18 cellular contexts compared by ENCODE assay signal in genomic region chr14:34707722-34708121, GRCh38.
"Had no signal": no experiment of that assay in that cellular context is flagged by ENCODE, and none has a peak within 500 bp of the region (broad histone marks: within the 10 kb centered on the region; RNA-seq: fewer than 3 reads in every experiment).

No MANE protein-coding gene starts in this region.

- H3K9me3 Mint-ChIP-seq: activated naive CD4-positive, alpha-beta T cell treated with anti-CD3 and anti-CD28 coated beads for 36 hours; activated T-helper 17 cell treated with anti-CD3 and anti-CD28 coated beads, Interleukin-2, amount 50 U/mL, for 72 hours; naive thymus-derived CD8-positive, alpha-beta T cell; T-cell had no signal

- H3K27me3 Mint-ChIP-seq: activated T-helper 17 cell treated with anti-CD3 and anti-CD28 coated beads, Interleukin-2, amount 50 U/mL, for 72 hours; naive thymus-derived CD8-positive, alpha-beta T cell; T-cell had no signal

- H3K27ac Mint-ChIP-seq: activated naive CD4-positive, alpha-beta T cell treated with anti-CD3 and anti-CD28 coated beads for 36 hours; activated T-helper 17 cell treated with anti-CD3 and anti-CD28 coated beads, Interleukin-2, amount 50 U/mL, for 72 hours; T-cell had no signal

- H3K36me3 ChIP-seq: breast epithelium had no signal

- H3K4me3 Mint-ChIP-seq: activated naive CD4-positive, alpha-beta T cell treated with anti-CD3 and anti-CD28 coated beads for 36 hours; activated T-helper 17 cell treated with anti-CD3 and anti-CD28 coated beads, Interleukin-2, amount 50 U/mL, for 72 hours; naive thymus-derived CD8-positive, alpha-beta T cell; T-cell had no signal

- H3K36me3 Mint-ChIP-seq: T-cell had no signal

- H3K4me3 ChIP-seq: ascending aorta, breast epithelium, hepatocyte, right atrium auricular region, testis, upper lobe of left lung had no signal

- H3K27me3 ChIP-seq: ascending aorta, breast epithelium, hepatocyte, right atrium auricular region, testis, upper lobe of left lung had no signal

- H3K4me1 Mint-ChIP-seq: activated T-helper 17 cell treated with anti-CD3 and anti-CD28 coated beads, Interleukin-2, amount 50 U/mL, for 72 hours had no signal

- DNase-seq: activated CD4-positive, alpha-beta T cell treated with anti-CD3 and anti-CD28 coated beads, Interleukin-2, amount 50 U/mL, for 48 hours; activated CD4-positive, CD25-positive, alpha-beta regulatory T cell treated with anti-CD3 and anti-CD28 coated beads, Interleukin-2, amount 50 U/mL, for 72 hours; activated naive CD4-positive, alpha-beta T cell treated with anti-CD3 and anti-CD28 coated beads for 36 hours; islet precursor cell; mammary epithelial cell; naive thymus-derived CD8-positive, alpha-beta T cell; nucleus accumbens; small intestine; stimulated activated naive CD8-positive, alpha-beta T cell treated with anti-CD3 and anti-CD28 coated beads, Interleukin-15, Interleukin-2, amounts not matched to agents 100 U/mL and 50 U/mL, for 24 hours; T-cell; T1000; testis; upper lobe of left lung had no signal

- H3K9me3 ChIP-seq: ascending aorta, breast epithelium, right atrium auricular region, testis, upper lobe of left lung had no signal

- H3K27ac ChIP-seq: breast epithelium, hepatocyte, testis, upper lobe of left lung had no signal
